In the genomic region with DNA sequence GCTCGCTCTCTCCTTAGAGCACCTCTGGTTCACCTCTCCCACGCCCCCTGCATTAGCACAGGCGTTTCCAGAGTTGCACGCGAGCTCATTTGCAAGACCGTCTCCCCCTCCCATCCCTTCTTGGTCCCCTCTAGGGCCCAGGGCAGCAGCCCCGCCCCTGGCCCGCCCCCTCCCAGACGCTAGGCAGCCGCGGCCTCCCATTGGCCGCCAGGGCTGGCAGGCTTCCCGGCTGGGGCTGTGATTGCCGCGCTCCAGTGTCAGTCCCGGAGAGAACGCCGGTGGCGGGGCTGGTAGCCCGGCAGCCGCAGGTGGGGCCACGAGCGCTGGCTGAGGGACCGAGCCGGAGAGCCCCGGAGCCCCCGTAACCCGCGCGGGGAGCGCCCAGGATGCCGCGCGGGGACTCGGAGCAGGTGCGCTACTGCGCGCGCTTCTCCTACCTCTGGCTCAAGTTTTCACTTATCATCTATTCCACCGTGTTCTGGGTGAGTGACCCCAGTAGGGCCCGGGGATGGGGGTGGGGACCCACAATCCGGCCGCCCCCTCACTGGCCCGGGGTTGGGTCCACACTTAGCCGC, we compare ENCODE assay signal across 1 cellular context.
TF ChIP-seq lines count a peak whose summit lies in the region.

A gene (plus strand): TSS at position 257 of the 575 bp plus-strand sequence. CDS start 130 bp downstream, at position 387.

TF ChIP-seq in IMR-90, 13 proteins besides CTCF, POLR2A, EP300 and RAD21:
- TF ChIP-seq MAZ (IDR thresholded peaks at IDR 0.05; ENCODE audit: borderline replicate concordance, low read depth, low read length), result 0 out of 2 replicates have a peak, but pooled peaks have one; percentile 14
- TF ChIP-seq, protein P1, sequence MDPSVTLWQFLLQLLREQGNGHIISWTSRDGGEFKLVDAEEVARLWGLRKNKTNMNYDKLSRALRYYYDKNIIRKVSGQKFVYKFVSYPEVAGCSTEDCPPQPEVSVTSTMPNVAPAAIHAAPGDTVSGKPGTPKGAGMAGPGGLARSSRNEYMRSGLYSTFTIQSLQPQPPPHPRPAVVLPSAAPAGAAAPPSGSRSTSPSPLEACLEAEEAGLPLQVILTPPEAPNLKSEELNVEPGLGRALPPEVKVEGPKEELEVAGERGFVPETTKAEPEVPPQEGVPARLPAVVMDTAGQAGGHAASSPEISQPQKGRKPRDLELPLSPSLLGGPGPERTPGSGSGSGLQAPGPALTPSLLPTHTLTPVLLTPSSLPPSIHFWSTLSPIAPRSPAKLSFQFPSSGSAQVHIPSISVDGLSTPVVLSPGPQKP (IDR thresholded peaks at IDR 0.05; ENCODE audit: borderline replicate concordance, low read depth, low read length), result no peak
